ENCODE assay signal across 21 cellular contexts in genomic region chr9:19656704-19657103, GRCh38.
"Had no signal": no experiment of that assay in that cellular context is flagged by ENCODE, and none has a peak within 500 bp of the region (broad histone marks: within the 10 kb centered on the region; RNA-seq: fewer than 3 reads in every experiment).

No MANE protein-coding gene starts in this region.

- DNase-seq: effector memory CD8-positive, alpha-beta T cell; gastrocnemius medialis; heart right ventricle; hypothalamus; immature natural killer cell; kidney; left cardiac atrium; left ventricle myocardium inferior; lower lobe of right lung; natural killer cell; nucleus accumbens; ovary; right cardiac atrium; small intestine; stimulated activated CD4-positive, alpha-beta T cell treated with anti-CD3 and anti-CD28 coated beads, Interleukin-12 subunit alpha, Interleukin-12 subunit beta, amount 100 ng/mL, for 4 hours; stimulated activated naive CD4-positive, alpha-beta T cell; testis had no signal

- H3K4me1 ChIP-seq: left ventricle myocardium inferior, lower lobe of right lung, neural progenitor cell, testis, tibial nerve had no signal

- H3K27ac ChIP-seq: epithelial cell of prostate, esophagus muscularis mucosa, gastrocnemius medialis, heart right ventricle, left ventricle myocardium inferior, lower lobe of right lung, neural progenitor cell, ovary, testis, tibial nerve had no signal

- FAIRE-seq: kidney, small intestine had no signal

- H3K27me3 ChIP-seq: esophagus muscularis mucosa, gastrocnemius medialis, neural progenitor cell, ovary, testis, tibial nerve had no signal

- H3K9me3 ChIP-seq: esophagus muscularis mucosa, gastrocnemius medialis, heart right ventricle, left ventricle myocardium inferior, lower lobe of right lung, ovary, testis, tibial nerve had no signal

- H3K4me3 ChIP-seq: esophagus muscularis mucosa, gastrocnemius medialis, heart right ventricle, left ventricle myocardium inferior, lower lobe of right lung, neural progenitor cell, ovary, testis, tibial nerve had no signal

- ATAC-seq: effector memory CD8-positive, alpha-beta T cell; gastrocnemius medialis; heart right ventricle; left cardiac atrium; lower lobe of right lung; natural killer cell; right cardiac atrium had no signal

- H3K36me3 ChIP-seq: esophagus muscularis mucosa, gastrocnemius medialis, heart right ventricle, left ventricle myocardium inferior, lower lobe of right lung, neural progenitor cell, ovary, tibial nerve had no signal
